Comparison of ENCODE assay signal across 9 cellular contexts in the genomic region with DNA sequence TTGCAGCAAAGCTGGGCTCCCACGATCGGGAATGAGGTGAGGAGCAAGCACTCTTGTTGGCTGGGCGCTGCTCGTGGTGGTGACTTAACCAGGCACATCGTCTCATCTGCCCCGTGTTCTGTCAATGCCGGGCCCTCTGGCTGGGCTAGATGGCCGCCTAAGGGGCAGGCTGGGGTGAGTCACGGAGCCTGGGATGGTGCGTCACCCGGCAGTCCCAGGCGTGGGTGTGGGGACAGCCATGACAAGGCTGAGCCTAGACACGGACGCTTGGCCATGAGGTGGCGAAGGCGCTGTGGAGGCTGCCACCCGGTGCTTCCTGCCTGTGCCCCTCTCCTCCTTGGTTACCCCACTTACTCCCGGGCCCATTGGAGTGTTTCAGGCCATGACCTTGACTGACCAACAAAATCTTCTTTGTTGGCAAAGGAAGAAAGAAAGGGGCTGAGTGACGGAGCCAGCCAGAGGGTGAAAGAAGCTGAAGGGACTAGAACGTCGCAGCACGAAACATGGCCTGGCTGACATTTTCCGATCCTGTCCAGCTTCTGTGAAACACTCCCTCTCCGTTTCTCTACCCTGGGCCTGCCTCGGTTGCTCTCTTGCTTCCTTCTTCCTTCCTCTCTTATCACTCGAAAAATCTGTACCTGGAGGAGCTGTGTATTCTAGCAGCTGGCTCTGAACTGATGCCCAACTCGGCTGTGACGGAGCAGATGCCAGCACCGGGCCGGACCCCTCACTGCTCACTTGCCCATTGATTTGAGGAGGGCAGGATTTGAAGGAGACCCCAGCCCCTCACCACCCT. TPM values are rescaled to one million over a fixed set of nuclear protein-coding genes. Genes with fewer than 3 reads are reported as not detected.
DNase-seq lines count a peak whose midpoint lies in the region; ATAC-seq and TF ChIP-seq lines count a peak whose summit lies in the region.
"Had no signal": no experiment of that assay in that cellular context is flagged by ENCODE, and none has a peak within 500 bp of the region (broad histone marks: within the 10 kb centered on the region; RNA-seq: fewer than 3 reads in every experiment).

No MANE protein-coding gene starts in this region.

- no peak overlapping the region for H3K4me3 ChIP-seq in brain microvascular endothelial cell (ENCODE audit: low read depth, low read length)
- H3K4me3 ChIP-seq: psoas muscle had no signal

- intact Hi-C loops in activated CD4-positive, alpha-beta T cell treated with anti-CD3 and anti-CD28 coated beads for 36 hours (cut with DNase I, micrococcal nuclease) = loop anchor here (1.0 to 10.0 kb wide), 12 partner anchors 8 to 1883 kb away; a partner anchor contains a TSS

- H3K27ac ChIP-seq in brain microvascular endothelial cell = peak overlapping the region; percentile 34
- H3K27ac ChIP-seq: psoas muscle had no signal

- H3K4me1 Mint-ChIP-seq in activated CD4-positive, alpha-beta T cell treated with anti-CD3 and anti-CD28 coated beads for 36 hours = peaks cover 43% of the 10 kb centered on the region

- CTCF ChIA-PET in activated CD4-positive, alpha-beta T cell treated with anti-CD3 and anti-CD28 coated beads for 36 hours (lab: Charles Lee) = interaction anchor here (0.5 to 6.9 kb wide), 26 partner anchors 11 to 680 kb away, joined by 3 to 90 read pairs (median 5); no protein-coding TSS in a partner anchor

- H3K27me3 ChIP-seq in brain microvascular endothelial cell (replicated peaks) = no peaks in the 10 kb centered on the region

- POLR2A ChIA-PET in activated CD4-positive, alpha-beta T cell treated with anti-CD3 and anti-CD28 coated beads for 36 hours (lab: Charles Lee) = interaction anchor here (0.5 to 5.3 kb wide), 16 partner anchors 9 to 297 kb away, joined by 3 to 57 read pairs (median 4); a partner anchor contains a TSS

- DNase-seq in EH (ENCODE audit: low read depth) = peak; percentile 13
- peak; percentile 97 for DNase-seq in activated CD4-positive, alpha-beta T cell treated with anti-CD3 and anti-CD28 coated beads for 36 hours
- peak; percentile 69 for DNase-seq in brain microvascular endothelial cell
- DNase-seq in stimulated activated CD4-positive, alpha-beta T cell treated with anti-CD3 and anti-CD28 coated beads, Interleukin-4, amount 100 ng/mL, for 24 hours = peak; percentile 94
- no peak for DNase-seq in midbrain (lab: John Stamatoyannopoulos, UW)

- H3K36me3 ChIP-seq in brain microvascular endothelial cell (replicated peaks) = no peaks in the 10 kb centered on the region

- peak overlapping the region; percentile 99 for H3K27ac Mint-ChIP-seq in activated CD4-positive, alpha-beta T cell treated with anti-CD3 and anti-CD28 coated beads for 36 hours

- TF ChIP-seq CTCF in brain microvascular endothelial cell (IDR thresholded peaks at IDR 0.05; ENCODE audit: low read depth, low read length, missing control alignments) = no peak

- no peaks in the 10 kb centered on the region for H3K27me3 Mint-ChIP-seq in activated CD4-positive, alpha-beta T cell treated with anti-CD3 and anti-CD28 coated beads for 36 hours

- in situ Hi-C loops in brain microvascular endothelial cell (cut with HindIII; ENCODE audit: low pct_ligation_motif_present, low sequenced_read_pairs) = no loop called here

- H3K9me3 Mint-ChIP-seq in activated CD4-positive, alpha-beta T cell treated with anti-CD3 and anti-CD28 coated beads for 36 hours (ENCODE audit: low read depth) = no peaks in the 10 kb centered on the region

- H3K4me3 Mint-ChIP-seq in activated CD4-positive, alpha-beta T cell treated with anti-CD3 and anti-CD28 coated beads for 36 hours = peak overlapping the region; percentile 90

- peak; percentile 88 for ATAC-seq in activated CD4-positive, alpha-beta T cell treated with anti-CD3 and anti-CD28 coated beads for 36 hours
- ATAC-seq in HG03457 (IDR thresholded peaks at IDR 0.05; ENCODE audit: unreplicated experiment) (no peak), HG03460 (IDR thresholded peaks at IDR 0.05; ENCODE audit: unreplicated experiment) (no peak), GM21381 (IDR thresholded peaks at IDR 0.05; ENCODE audit: unreplicated experiment) (no peak)
- ATAC-seq: psoas muscle had no signal

- H3K36me3 Mint-ChIP-seq in activated CD4-positive, alpha-beta T cell treated with anti-CD3 and anti-CD28 coated beads for 36 hours (ENCODE audit: low read depth) = peaks cover 46% of the 10 kb centered on the region

RNA-seq across cellular contexts. Expression of a gene that starts 0.6 kb away (rescaled TPM):
- 100 to 1,000 TPM; 149 TPM for total RNA-seq in activated CD4-positive, alpha-beta T cell treated with anti-CD3 and anti-CD28 coated beads for 36 hours

RNA-seq across cellular contexts. Expression of a gene that starts 35.8 kb away (rescaled TPM):
- total RNA-seq in activated CD4-positive, alpha-beta T cell treated with anti-CD3 and anti-CD28 coated beads for 36 hours = 1 to 10 TPM; 8.8 to 9.4 TPM
